ENCODE assay signal across 12 cellular contexts in the genomic region with DNA sequence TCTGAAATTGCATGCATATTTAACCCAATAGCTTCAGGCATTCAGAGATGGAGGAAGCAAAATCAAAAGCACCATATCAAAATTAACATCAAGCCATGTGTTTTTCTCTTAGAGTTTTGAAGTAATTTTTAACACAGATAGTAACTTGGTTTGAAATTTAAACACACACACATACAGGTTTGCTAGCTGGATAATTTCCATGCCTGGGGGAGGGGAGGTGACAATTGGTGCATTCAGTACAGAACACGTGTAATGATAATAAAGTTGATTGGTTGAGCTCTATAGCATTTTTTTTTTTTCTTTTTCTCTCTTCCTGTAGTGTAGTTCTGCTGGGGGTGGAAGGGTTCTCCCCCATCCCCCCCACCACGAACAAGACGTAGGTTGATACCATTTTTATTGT.
"Had no signal": no experiment of that assay in that cellular context is flagged by ENCODE, and none has a peak within 500 bp of the region (broad histone marks: within the 10 kb centered on the region; RNA-seq: fewer than 3 reads in every experiment).

No MANE protein-coding gene starts in this region.

- ATAC-seq: natural killer cell treated with Interleukin-12 subunit alpha and Interleukin-12 subunit beta and Interleukin-15 and Interleukin-18, amount 100 ng/mL, for 72 hours; stimulated activated naive B cell treated with anti-CD40 and anti-IgM and Interleukin-4, amounts not matched to agents 10 μg/mL and 1 μg/mL and 100 μg/mL, for 72 hours had no signal

- FAIRE-seq: endothelial cell of umbilical vein, islet of Langerhans had no signal

- H3K4me1 ChIP-seq: ascending aorta, breast epithelium, esophagus squamous epithelium had no signal

- DNase-seq: activated CD4-positive, alpha-beta T cell treated with anti-CD3 and anti-CD28 coated beads, Interleukin-2, amount 50 U/mL, for 4 hours; activated gamma-delta T cell; effector memory CD4-positive, alpha-beta T cell; esophagus squamous epithelium; stimulated activated naive B cell treated with anti-CD40 and anti-IgM and Interleukin-4, amounts not matched to agents 10 μg/mL and 1 μg/mL and 100 μg/mL, for 72 hours had no signal

- H3K36me3 ChIP-seq: ascending aorta, breast epithelium, esophagus squamous epithelium, thoracic aorta had no signal

- H3K4me3 ChIP-seq: ascending aorta, breast epithelium, esophagus squamous epithelium, lung, thoracic aorta had no signal

- H3K27me3 ChIP-seq: ascending aorta, breast epithelium, esophagus squamous epithelium had no signal

- H3K27ac ChIP-seq: ascending aorta, breast epithelium, esophagus squamous epithelium, thoracic aorta had no signal

- H3K9me3 ChIP-seq: ascending aorta, breast epithelium, esophagus squamous epithelium, thoracic aorta had no signal
